In genomic region chr18:23341383-23341782, GRCh38 we compare ENCODE assay signal across 1 cellular context.
TF ChIP-seq lines count a peak whose summit lies in the region.

No MANE protein-coding gene starts in this region.

TF ChIP-seq in HEK293, 187 proteins besides CTCF, POLR2A, EP300 and RAD21 (continued from another document):
- no peak for TF ChIP-seq ZBTB11 (tag by site-specific recombination; conservative IDR thresholded peaks at IDR 0.05; ENCODE audit: low read depth)
